21 cellular contexts compared by ENCODE assay signal in genomic region chr1:76018045-76018444, GRCh38. TPM values are rescaled to one million over a fixed set of nuclear protein-coding genes. Genes with fewer than 3 reads are reported as not detected.
"Had no signal": no experiment of that assay in that cellular context is flagged by ENCODE, and none has a peak within 500 bp of the region (broad histone marks: within the 10 kb centered on the region; RNA-seq: fewer than 3 reads in every experiment).

No MANE protein-coding gene starts in this region.

- ATAC-seq: HepG2, Panc1, PC-3 had no signal

- H3K27ac ChIP-seq: RWPE1 had no signal

- DNase-seq: IMR-90, Karpas-422, KG1, MM.1S, NCI-H1092 treated with DMSO at 0.1 percent for 48 hours, NCI-H1436, NCI-H187, NCI-H2029, NCI-H2081 treated with DMSO at 0.1 percent for 48 hours, NCI-H2171, NCI-H226, NCI-H446, NCI-H510A, NCI-H524 treated with DMSO at 0.1 percent for 48 hours, NCI-H69, NCI-H774, PC-3, SHP77 had no signal

RNA-seq across cellular contexts. Expression of gene ST6GALNAC3, which starts 56.5 kb away (rescaled TPM):
- total RNA-seq: HepG2, PC-3 had no signal
- polyA plus RNA-seq: HepG2 had no signal
